1 cellular context compared by ENCODE assay signal in the genomic region with DNA sequence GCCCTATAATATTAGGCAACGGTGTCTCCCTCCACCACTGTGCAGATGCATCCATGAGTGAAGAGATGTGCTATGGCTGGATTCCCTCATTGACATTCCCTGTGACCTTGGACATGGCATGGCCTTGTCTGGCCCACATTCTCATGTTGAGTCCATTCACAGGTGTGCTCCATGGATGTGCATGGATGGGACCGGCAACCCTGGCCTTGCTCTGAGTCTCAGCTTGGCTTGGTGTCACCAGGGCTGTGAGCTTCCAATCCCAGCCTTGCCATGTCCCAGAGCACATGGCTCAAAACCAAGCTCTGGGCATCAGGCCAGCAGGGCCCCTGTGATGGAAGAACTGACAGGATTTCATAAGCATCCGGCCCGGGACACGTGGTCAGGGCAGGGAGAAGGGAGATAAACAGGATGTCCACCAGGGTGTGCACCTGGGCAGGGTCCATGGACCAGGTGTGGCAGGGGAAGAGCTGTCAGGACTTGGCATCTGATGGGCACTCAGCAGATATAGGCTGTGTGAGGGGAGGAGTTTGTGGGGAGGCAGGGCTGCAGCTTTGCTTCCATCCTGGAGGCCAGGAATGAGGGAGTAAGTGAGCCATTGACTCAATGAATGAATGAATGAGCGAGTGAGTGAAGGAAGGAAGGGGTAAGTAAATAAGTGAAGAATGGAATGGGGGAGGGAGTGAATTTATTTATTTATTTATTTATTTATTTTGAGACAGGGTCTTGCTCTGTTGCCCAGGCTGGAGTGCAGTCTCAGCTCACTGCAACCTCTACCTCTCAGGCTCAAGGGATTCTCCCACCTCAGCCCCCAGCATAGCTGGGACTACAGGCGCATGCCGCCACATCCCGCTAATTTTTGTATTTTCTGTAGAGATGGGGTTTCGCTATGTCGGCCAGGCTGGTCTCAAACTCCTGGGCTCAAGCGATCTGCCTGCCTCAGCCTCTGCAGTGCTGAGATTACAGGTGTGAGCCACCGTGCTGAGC.
A peak's percentile ranks its signal among the peaks of the same experiment; 100 is the strongest.
TF ChIP-seq lines count a peak whose summit lies in the region.

No MANE protein-coding gene starts in this region.

TF ChIP-seq in HepG2, 621 proteins besides CTCF, POLR2A, EP300 and RAD21 (continued from another document and continues in another):
- TF ChIP-seq, protein P1, sequence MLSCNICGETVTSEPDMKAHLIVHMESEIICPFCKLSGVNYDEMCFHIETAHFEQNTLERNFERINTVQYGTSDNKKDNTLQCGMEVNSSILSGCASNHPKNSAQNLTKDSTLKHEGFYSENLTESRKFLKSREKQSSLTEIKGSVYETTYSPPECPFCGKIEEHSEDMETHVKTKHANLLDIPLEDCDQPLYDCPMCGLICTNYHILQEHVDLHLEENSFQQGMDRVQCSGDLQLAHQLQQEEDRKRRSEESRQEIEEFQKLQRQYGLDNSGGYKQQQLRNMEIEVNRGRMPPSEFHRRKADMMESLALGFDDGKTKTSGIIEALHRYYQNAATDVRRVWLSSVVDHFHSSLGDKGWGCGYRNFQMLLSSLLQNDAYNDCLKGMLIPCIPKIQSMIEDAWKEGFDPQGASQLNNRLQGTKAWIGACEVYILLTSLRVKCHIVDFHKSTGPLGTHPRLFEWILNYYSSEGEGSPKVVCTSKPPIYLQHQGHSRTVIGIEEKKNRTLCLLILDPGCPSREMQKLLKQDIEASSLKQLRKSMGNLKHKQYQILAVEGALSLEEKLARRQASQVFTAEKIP (CRISPR knock-in tag; IDR thresholded peaks at IDR 0.05; ENCODE audit: borderline replicate concordance) = no peak
- TF ChIP-seq ZNF414 (CRISPR knock-in tag; IDR thresholded peaks at IDR 0.05) = peak; percentile 100
- TF ChIP-seq, protein P2, sequence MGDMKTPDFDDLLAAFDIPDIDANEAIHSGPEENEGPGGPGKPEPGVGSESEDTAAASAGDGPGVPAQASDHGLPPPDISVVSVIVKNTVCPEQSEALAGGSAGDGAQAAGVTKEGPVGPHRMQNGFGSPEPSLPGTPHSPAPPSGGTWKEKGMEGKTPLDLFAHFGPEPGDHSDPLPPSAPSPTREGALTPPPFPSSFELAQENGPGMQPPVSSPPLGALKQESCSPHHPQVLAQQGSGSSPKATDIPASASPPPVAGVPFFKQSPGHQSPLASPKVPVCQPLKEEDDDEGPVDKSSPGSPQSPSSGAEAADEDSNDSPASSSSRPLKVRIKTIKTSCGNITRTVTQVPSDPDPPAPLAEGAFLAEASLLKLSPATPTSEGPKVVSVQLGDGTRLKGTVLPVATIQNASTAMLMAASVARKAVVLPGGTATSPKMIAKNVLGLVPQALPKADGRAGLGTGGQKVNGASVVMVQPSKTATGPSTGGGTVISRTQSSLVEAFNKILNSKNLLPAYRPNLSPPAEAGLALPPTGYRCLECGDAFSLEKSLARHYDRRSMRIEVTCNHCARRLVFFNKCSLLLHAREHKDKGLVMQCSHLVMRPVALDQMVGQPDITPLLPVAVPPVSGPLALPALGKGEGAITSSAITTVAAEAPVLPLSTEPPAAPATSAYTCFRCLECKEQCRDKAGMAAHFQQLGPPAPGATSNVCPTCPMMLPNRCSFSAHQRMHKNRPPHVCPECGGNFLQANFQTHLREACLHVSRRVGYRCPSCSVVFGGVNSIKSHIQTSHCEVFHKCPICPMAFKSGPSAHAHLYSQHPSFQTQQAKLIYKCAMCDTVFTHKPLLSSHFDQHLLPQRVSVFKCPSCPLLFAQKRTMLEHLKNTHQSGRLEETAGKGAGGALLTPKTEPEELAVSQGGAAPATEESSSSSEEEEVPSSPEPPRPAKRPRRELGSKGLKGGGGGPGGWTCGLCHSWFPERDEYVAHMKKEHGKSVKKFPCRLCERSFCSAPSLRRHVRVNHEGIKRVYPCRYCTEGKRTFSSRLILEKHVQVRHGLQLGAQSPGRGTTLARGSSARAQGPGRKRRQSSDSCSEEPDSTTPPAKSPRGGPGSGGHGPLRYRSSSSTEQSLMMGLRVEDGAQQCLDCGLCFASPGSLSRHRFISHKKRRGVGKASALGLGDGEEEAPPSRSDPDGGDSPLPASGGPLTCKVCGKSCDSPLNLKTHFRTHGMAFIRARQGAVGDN (CRISPR knock-in tag; IDR thresholded peaks at IDR 0.05) = peak; percentile 100
- peak; percentile 91 for TF ChIP-seq ZNF484 (CRISPR knock-in tag; IDR thresholded peaks at IDR 0.05; ENCODE audit: borderline replicate concordance, low read depth)
- no peak for TF ChIP-seq ZBTB14 (CRISPR knock-in tag; IDR thresholded peaks at IDR 0.05)
- peak; percentile 52; the same call in 1 of the 2 replicates for TF ChIP-seq CHD2 (IDR thresholded peaks at IDR 0.05; ENCODE audit: low read depth, low read length)
- peak; percentile 89 for TF ChIP-seq SP5 (CRISPR knock-in tag; IDR thresholded peaks at IDR 0.05; ENCODE audit: borderline replicate concordance, low read depth)
- TF ChIP-seq, protein P3, sequence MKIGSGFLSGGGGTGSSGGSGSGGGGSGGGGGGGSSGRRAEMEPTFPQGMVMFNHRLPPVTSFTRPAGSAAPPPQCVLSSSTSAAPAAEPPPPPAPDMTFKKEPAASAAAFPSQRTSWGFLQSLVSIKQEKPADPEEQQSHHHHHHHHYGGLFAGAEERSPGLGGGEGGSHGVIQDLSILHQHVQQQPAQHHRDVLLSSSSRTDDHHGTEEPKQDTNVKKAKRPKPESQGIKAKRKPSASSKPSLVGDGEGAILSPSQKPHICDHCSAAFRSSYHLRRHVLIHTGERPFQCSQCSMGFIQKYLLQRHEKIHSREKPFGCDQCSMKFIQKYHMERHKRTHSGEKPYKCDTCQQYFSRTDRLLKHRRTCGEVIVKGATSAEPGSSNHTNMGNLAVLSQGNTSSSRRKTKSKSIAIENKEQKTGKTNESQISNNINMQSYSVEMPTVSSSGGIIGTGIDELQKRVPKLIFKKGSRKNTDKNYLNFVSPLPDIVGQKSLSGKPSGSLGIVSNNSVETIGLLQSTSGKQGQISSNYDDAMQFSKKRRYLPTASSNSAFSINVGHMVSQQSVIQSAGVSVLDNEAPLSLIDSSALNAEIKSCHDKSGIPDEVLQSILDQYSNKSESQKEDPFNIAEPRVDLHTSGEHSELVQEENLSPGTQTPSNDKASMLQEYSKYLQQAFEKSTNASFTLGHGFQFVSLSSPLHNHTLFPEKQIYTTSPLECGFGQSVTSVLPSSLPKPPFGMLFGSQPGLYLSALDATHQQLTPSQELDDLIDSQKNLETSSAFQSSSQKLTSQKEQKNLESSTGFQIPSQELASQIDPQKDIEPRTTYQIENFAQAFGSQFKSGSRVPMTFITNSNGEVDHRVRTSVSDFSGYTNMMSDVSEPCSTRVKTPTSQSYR (CRISPR knock-in tag; IDR thresholded peaks at IDR 0.05; ENCODE audit: borderline replicate concordance) = peak; percentile 85; the same call in 1 of the 2 replicates
- no peak for TF ChIP-seq GATA4 (IDR thresholded peaks at IDR 0.05; ENCODE audit: borderline replicate concordance, low read depth)
- TF ChIP-seq, protein P4, sequence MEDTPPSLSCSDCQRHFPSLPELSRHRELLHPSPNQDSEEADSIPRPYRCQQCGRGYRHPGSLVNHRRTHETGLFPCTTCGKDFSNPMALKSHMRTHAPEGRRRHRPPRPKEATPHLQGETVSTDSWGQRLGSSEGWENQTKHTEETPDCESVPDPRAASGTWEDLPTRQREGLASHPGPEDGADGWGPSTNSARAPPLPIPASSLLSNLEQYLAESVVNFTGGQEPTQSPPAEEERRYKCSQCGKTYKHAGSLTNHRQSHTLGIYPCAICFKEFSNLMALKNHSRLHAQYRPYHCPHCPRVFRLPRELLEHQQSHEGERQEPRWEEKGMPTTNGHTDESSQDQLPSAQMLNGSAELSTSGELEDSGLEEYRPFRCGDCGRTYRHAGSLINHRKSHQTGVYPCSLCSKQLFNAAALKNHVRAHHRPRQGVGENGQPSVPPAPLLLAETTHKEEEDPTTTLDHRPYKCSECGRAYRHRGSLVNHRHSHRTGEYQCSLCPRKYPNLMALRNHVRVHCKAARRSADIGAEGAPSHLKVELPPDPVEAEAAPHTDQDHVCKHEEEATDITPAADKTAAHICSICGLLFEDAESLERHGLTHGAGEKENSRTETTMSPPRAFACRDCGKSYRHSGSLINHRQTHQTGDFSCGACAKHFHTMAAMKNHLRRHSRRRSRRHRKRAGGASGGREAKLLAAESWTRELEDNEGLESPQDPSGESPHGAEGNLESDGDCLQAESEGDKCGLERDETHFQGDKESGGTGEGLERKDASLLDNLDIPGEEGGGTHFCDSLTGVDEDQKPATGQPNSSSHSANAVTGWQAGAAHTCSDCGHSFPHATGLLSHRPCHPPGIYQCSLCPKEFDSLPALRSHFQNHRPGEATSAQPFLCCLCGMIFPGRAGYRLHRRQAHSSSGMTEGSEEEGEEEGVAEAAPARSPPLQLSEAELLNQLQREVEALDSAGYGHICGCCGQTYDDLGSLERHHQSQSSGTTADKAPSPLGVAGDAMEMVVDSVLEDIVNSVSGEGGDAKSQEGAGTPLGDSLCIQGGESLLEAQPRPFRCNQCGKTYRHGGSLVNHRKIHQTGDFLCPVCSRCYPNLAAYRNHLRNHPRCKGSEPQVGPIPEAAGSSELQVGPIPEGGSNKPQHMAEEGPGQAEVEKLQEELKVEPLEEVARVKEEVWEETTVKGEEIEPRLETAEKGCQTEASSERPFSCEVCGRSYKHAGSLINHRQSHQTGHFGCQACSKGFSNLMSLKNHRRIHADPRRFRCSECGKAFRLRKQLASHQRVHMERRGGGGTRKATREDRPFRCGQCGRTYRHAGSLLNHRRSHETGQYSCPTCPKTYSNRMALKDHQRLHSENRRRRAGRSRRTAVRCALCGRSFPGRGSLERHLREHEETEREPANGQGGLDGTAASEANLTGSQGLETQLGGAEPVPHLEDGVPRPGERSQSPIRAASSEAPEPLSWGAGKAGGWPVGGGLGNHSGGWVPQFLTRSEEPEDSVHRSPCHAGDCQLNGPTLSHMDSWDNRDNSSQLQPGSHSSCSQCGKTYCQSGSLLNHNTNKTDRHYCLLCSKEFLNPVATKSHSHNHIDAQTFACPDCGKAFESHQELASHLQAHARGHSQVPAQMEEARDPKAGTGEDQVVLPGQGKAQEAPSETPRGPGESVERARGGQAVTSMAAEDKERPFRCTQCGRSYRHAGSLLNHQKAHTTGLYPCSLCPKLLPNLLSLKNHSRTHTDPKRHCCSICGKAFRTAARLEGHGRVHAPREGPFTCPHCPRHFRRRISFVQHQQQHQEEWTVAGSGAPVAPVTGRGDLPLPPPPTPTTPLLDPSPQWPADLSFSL (CRISPR knock-in tag; IDR thresholded peaks at IDR 0.05) = no peak
- no peak for TF ChIP-seq GPBP1L1 (CRISPR knock-in tag; IDR thresholded peaks at IDR 0.05)
- TF ChIP-seq EHMT2 (IDR thresholded peaks at IDR 0.05; ENCODE audit: borderline replicate concordance, low read depth, low read length) = peak; percentile 98
- no peak for TF ChIP-seq MLLT10 (CRISPR knock-in tag; IDR thresholded peaks at IDR 0.05)
- peak; percentile 71; the same call in 1 of the 2 replicates for TF ChIP-seq ZNF235 (CRISPR knock-in tag; IDR thresholded peaks at IDR 0.05; ENCODE audit: borderline replicate concordance)
- peak; percentile 96 for TF ChIP-seq ZFP91 (CRISPR knock-in tag; IDR thresholded peaks at IDR 0.05; ENCODE audit: borderline replicate concordance)
- TF ChIP-seq ZNF263 (CRISPR knock-in tag; IDR thresholded peaks at IDR 0.05) = peak; percentile 73
